23 cellular contexts compared by ENCODE assay signal in the genomic region with DNA sequence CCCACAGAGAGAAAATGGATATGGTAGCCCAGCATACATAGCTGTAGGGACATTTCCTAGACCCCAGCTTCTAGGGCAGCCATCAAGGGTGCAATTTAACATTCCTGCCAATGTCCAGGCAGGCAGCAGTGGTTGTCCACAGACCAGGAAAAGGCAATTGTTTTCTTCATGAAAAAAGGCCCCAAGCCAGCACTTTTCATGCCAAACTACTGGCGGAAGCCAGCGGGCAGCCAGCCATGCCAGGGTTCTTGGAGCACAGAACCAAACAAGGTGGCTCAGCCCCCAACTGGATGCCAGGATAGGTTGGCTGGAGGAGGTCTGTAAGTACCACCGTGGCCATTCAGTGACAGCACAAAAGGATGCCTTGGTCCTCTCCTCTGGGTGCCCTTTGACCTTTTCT.
DNase-seq lines count a peak whose midpoint lies in the region; ATAC-seq and TF ChIP-seq lines count a peak whose summit lies in the region.
"Had no signal": no experiment of that assay in that cellular context is flagged by ENCODE, and none has a peak within 500 bp of the region (broad histone marks: within the 10 kb centered on the region; RNA-seq: fewer than 3 reads in every experiment).

No MANE protein-coding gene starts in this region.

- H3K36me3 Mint-ChIP-seq in MCF 10A (ENCODE audit: insufficient read depth, unreplicated experiment): no peaks in the 10 kb centered on the region
- H3K36me3 Mint-ChIP-seq in natural killer cell treated with Interleukin-12 subunit alpha and Interleukin-12 subunit beta and Interleukin-15 and Interleukin-18, amount 100 ng/mL, for 72 hours: no peaks in the 10 kb centered on the region

- TF ChIP-seq CTCF in breast epithelium (IDR thresholded peaks at IDR 0.05) (no peak), MCF 10A (IDR thresholded peaks at IDR 0.05; ENCODE audit: unreplicated experiment) (no peak), dorsolateral prefrontal cortex (IDR thresholded peaks at IDR 0.05 in 54 of 56, conservative IDR thresholded peaks at IDR 0.05 in 2 of 56; ENCODE audit: low read depth in 1 of 56, partially characterized antibody in 56 of 56) (no peak), thyroid gland (IDR thresholded peaks at IDR 0.05) (peak in 1 of 6 experiments; percentile 39), GM10248 (IDR thresholded peaks at IDR 0.05; ENCODE audit: control extremely low read depth, extremely low read depth, low read depth, missing control alignments) (no peak)

- H3K9me3 ChIP-seq in breast epithelium: no peaks in the 10 kb centered on the region
- H3K9me3 ChIP-seq in thyroid gland: no peaks in the 10 kb centered on the region

- no peak overlapping the region for H3K4me3 Mint-ChIP-seq in MCF 10A (ENCODE audit: unreplicated experiment)
- no peak overlapping the region for H3K4me3 Mint-ChIP-seq in natural killer cell treated with Interleukin-12 subunit alpha and Interleukin-12 subunit beta and Interleukin-15 and Interleukin-18, amount 100 ng/mL, for 72 hours
- H3K4me3 Mint-ChIP-seq: activated CD4-positive, alpha-beta T cell treated with anti-CD3 and anti-CD28 coated beads for 36 hours; B cell; naive thymus-derived CD8-positive, alpha-beta T cell; stimulated activated naive CD8-positive, alpha-beta T cell treated with anti-CD3 and anti-CD28 coated beads, Interleukin-15, Interleukin-2, amounts not matched to agents 100 ng/mL and 50 ng/mL, for 24 hours had no signal

- H3K27ac Mint-ChIP-seq in MCF 10A (ENCODE audit: low read depth, unreplicated experiment): no peak overlapping the region
- no peak overlapping the region for H3K27ac Mint-ChIP-seq in natural killer cell treated with Interleukin-12 subunit alpha and Interleukin-12 subunit beta and Interleukin-15 and Interleukin-18, amount 100 ng/mL, for 72 hours
- H3K27ac Mint-ChIP-seq: activated CD4-positive, alpha-beta T cell treated with anti-CD3 and anti-CD28 coated beads for 36 hours; B cell; progenitor cell of endocrine pancreas; stimulated activated naive CD8-positive, alpha-beta T cell treated with anti-CD3 and anti-CD28 coated beads, Interleukin-15, Interleukin-2, amounts not matched to agents 100 ng/mL and 50 ng/mL, for 24 hours had no signal

- H3K4me1 ChIP-seq in breast epithelium (peaks cover 0 to 20% of the 10 kb centered on the region in 2 donors), thyroid gland (peaks cover 18 to 46% of the 10 kb centered on the region in 2 donors)

- TF ChIP-seq POLR2A in breast epithelium (IDR thresholded peaks at IDR 0.05): no peak
- no peak for TF ChIP-seq POLR2A in thyroid gland (IDR thresholded peaks at IDR 0.05)

- BruUV-seq in MCF 10A (replicated peaks; lab: Mats Ljungman, UMichigan): no TSS peak

- peak in 1 of 2 donors; percentile 76 for DNase-seq in breast epithelium (ENCODE audit: low spot score in 2 of 2)
- DNase-seq in MCF 10A (ENCODE audit: unreplicated experiment): no peak
- DNase-seq in dorsolateral prefrontal cortex: peak in 7 of 10 donors; percentile 19 to 66 (median 34)
- peak; percentile 19 for DNase-seq in mucosa of gallbladder (ENCODE audit: low spot score)
- DNase-seq in thyroid gland: peak; percentile 84 to 90
- DNase-seq in activated CD4-positive, alpha-beta T cell treated with anti-CD3 and anti-CD28 coated beads for 1 hour: no peak
- no peak for DNase-seq in GM10248 (ENCODE audit: extremely low spot score)
- no peak for DNase-seq in natural killer cell treated with Interleukin-12 subunit alpha and Interleukin-12 subunit beta and Interleukin-15 and Interleukin-18, amount 100 ng/mL, for 72 hours (ENCODE audit: low spot score)
- DNase-seq: activated CD4-positive, alpha-beta T cell treated with anti-CD3 and anti-CD28 coated beads for 36 hours; activated naive CD4-positive, alpha-beta T cell treated with anti-CD3 and anti-CD28 coated beads, Interleukin-2, amount 50 U/mL, for 16 hours; cortex of kidney; Kasumi-1; kidney; mesendoderm; naive thymus-derived CD8-positive, alpha-beta T cell; NCI-H1092; NCI-H2107; NCI-H526; small intestine had no signal

- H3K36me3 ChIP-seq in breast epithelium (no peaks in the 10 kb centered on the region), thyroid gland (no peaks in the 10 kb centered on the region)

- 19 to 35% methylated on average over 3 of the region's 3 CpGs for WGBS in thyroid gland, 2 donors

- no peak for ATAC-seq in natural killer cell treated with Interleukin-12 subunit alpha and Interleukin-12 subunit beta and Interleukin-15 and Interleukin-18, amount 100 ng/mL, for 72 hours
- ATAC-seq: activated CD4-positive, alpha-beta T cell treated with anti-CD3 and anti-CD28 coated beads for 36 hours; HCT116; naive thymus-derived CD8-positive, alpha-beta T cell had no signal

- peaks cover 5% of the 10 kb centered on the region for H3K9me3 Mint-ChIP-seq in MCF 10A (ENCODE audit: unreplicated experiment)
- no peaks in the 10 kb centered on the region for H3K9me3 Mint-ChIP-seq in natural killer cell treated with Interleukin-12 subunit alpha and Interleukin-12 subunit beta and Interleukin-15 and Interleukin-18, amount 100 ng/mL, for 72 hours

- intact Hi-C loops in breast epithelium (cut with DNase I; ENCODE audit: low total_unique reads) (loop anchor here (10.0 kb wide), 1 partner anchor 100 kb away; a partner anchor contains a TSS), MCF 10A (cut with micrococcal nuclease) (no loop called here), dorsolateral prefrontal cortex (cut with DNase I) (no loop called here), thyroid gland (cut with DNase I) (no loop called here)

- H3K4me3 ChIP-seq in breast epithelium (no peak overlapping the region), dorsolateral prefrontal cortex (no peak overlapping the region), thyroid gland (replicated peaks in 1 of 3) (no peak overlapping the region)

- POLR2A ChIA-PET in MCF 10A (lab: Yijun Ruan, JAX): no interaction called here
- POLR2A ChIA-PET in GM10248 (lab: Yijun Ruan, JAX): no interaction called here

- H3K4me1 Mint-ChIP-seq in MCF 10A (ENCODE audit: insufficient read depth, unreplicated experiment): peaks cover 5% of the 10 kb centered on the region
- no peaks in the 10 kb centered on the region for H3K4me1 Mint-ChIP-seq in natural killer cell treated with Interleukin-12 subunit alpha and Interleukin-12 subunit beta and Interleukin-15 and Interleukin-18, amount 100 ng/mL, for 72 hours (ENCODE audit: low read depth in 2 of 2)
- H3K4me1 Mint-ChIP-seq: B cell had no signal

- H3K27me3 ChIP-seq in breast epithelium (no peaks in the 10 kb centered on the region), dorsolateral prefrontal cortex (no peaks in the 10 kb centered on the region), thyroid gland (no peaks in the 10 kb centered on the region)

- H3K27ac ChIP-seq in breast epithelium (peak overlapping the region; percentile 78 to 80), dorsolateral prefrontal cortex (no peak overlapping the region), thyroid gland (peak overlapping the region; percentile 60 to 65 (median 61))

- CTCF ChIA-PET in MCF 10A (lab: Yijun Ruan, JAX): interaction anchor here (1.6 kb wide), 1 partner anchor 11 kb away, joined by 3 read pairs; no protein-coding TSS in a partner anchor
- CTCF ChIA-PET in GM10248 (lab: Yijun Ruan, JAX): no interaction called here

- no peaks in the 10 kb centered on the region for H3K27me3 Mint-ChIP-seq in MCF 10A (ENCODE audit: insufficient read depth, unreplicated experiment)
- H3K27me3 Mint-ChIP-seq in natural killer cell treated with Interleukin-12 subunit alpha and Interleukin-12 subunit beta and Interleukin-15 and Interleukin-18, amount 100 ng/mL, for 72 hours: peaks cover 0 to 5% of the 10 kb centered on the region in 2 donors

Comparison
In these comparisons a context has a peak if more than half of its experiments do, and no peak if none do; other contexts are left out.
1. DNase-seq: peak in dorsolateral prefrontal cortex (7 of 10), mucosa of gallbladder (single experiment) and thyroid gland (2 of 2); none in MCF 10A (single experiment), activated CD4-positive, alpha-beta T cell treated with anti-CD3 and anti-CD28 coated beads for 1 hour (single experiment), GM10248 (single experiment) and natural killer cell treated with Interleukin-12 subunit alpha and Interleukin-12 subunit beta and Interleukin-15 and Interleukin-18, amount 100 ng/mL, for 72 hours (single experiment).
2. H3K27ac ChIP-seq: peak in breast epithelium (2 of 2) and thyroid gland (3 of 3); none in dorsolateral prefrontal cortex (0 of 59).